ENCODE assay signal across 13 cellular contexts in genomic region chr6:157120523-157121232, GRCh38.
"Had no signal": no experiment of that assay in that cellular context is flagged by ENCODE, and none has a peak within 500 bp of the region (broad histone marks: within the 10 kb centered on the region; RNA-seq: fewer than 3 reads in every experiment).

No MANE protein-coding gene starts in this region.

- ATAC-seq: activated T-cell treated with anti-CD3 and anti-CD28 coated beads, Interleukin-2, amount 50 U/mL, for 72 hours; naive thymus-derived CD8-positive, alpha-beta T cell; stimulated activated naive CD8-positive, alpha-beta T cell treated with anti-CD3 and anti-CD28 coated beads, Interleukin-15, amount 100 ng/mL, for 72 hours had no signal

- H3K27me3 ChIP-seq: cardiac muscle cell, tibial artery had no signal

- H3K27ac Mint-ChIP-seq: activated T-cell treated with anti-CD3 and anti-CD28 coated beads, Interleukin-2, amount 50 U/mL, for 72 hours; stimulated activated naive CD8-positive, alpha-beta T cell treated with anti-CD3 and anti-CD28 coated beads, Interleukin-15, amount 100 ng/mL, for 72 hours had no signal

- H3K27me3 Mint-ChIP-seq: naive thymus-derived CD8-positive, alpha-beta T cell; stimulated activated naive CD8-positive, alpha-beta T cell treated with anti-CD3 and anti-CD28 coated beads, Interleukin-15, amount 100 ng/mL, for 72 hours had no signal

- H3K36me3 ChIP-seq: cardiac muscle cell had no signal

- H3K4me3 Mint-ChIP-seq: activated T-cell treated with anti-CD3 and anti-CD28 coated beads, Interleukin-2, amount 50 U/mL, for 72 hours; naive thymus-derived CD8-positive, alpha-beta T cell; stimulated activated naive CD8-positive, alpha-beta T cell treated with anti-CD3 and anti-CD28 coated beads, Interleukin-15, amount 100 ng/mL, for 72 hours had no signal

- DNase-seq: activated CD4-positive, alpha-beta T cell treated with anti-CD3 and anti-CD28 coated beads, Interleukin-2, amount 50 U/mL, for 1 hour; activated CD4-positive, CD25-positive, alpha-beta regulatory T cell; activated T-cell treated with anti-CD3 and anti-CD28 coated beads, Interleukin-2, amount 50 U/mL, for 72 hours; effector CD8-positive, alpha-beta T cell; hippocampal formation; naive thymus-derived CD8-positive, alpha-beta T cell; occipital lobe; stimulated activated CD4-positive, alpha-beta T cell treated with anti-CD3 and anti-CD28 coated beads, Interleukin-4, amount 100 ng/mL, for 24 hours; stimulated activated naive CD8-positive, alpha-beta T cell treated with anti-CD3 and anti-CD28 coated beads, Interleukin-15, amount 100 ng/mL, for 72 hours; tibial artery had no signal

- H3K4me3 ChIP-seq: cardiac muscle cell, coronary artery, lung, tibial artery had no signal

- H3K9me3 Mint-ChIP-seq: activated T-cell treated with anti-CD3 and anti-CD28 coated beads, Interleukin-2, amount 50 U/mL, for 72 hours; naive thymus-derived CD8-positive, alpha-beta T cell; stimulated activated naive CD8-positive, alpha-beta T cell treated with anti-CD3 and anti-CD28 coated beads, Interleukin-15, amount 100 ng/mL, for 72 hours had no signal

- H3K9me3 ChIP-seq: tibial artery had no signal

- H3K27ac ChIP-seq: cardiac muscle cell, coronary artery had no signal
